8 cellular contexts compared by ENCODE assay signal in genomic region chr2:98385050-98385699, GRCh38. TPM values are rescaled to one million over a fixed set of nuclear protein-coding genes. Genes with fewer than 3 reads are reported as not detected.
A peak's percentile ranks its signal among the peaks of the same experiment; 100 is the strongest.
DNase-seq lines count a peak whose midpoint lies in the region; ATAC-seq, FAIRE-seq and TF ChIP-seq lines count a peak whose summit lies in the region.

No MANE protein-coding gene starts in this region.

- H3K79me2 ChIP-seq in Loucy (ENCODE audit: insufficient read depth, low read length), result no peaks in the 10 kb centered on the region

- no peak overlapping the region for H4K8ac ChIP-seq in neuronal stem cell (ENCODE audit: low read depth, low read length)

- no peak overlapping the region for H4K91ac ChIP-seq in neuronal stem cell (ENCODE audit: low read depth, low read length, poor library complexity)

- H3K27ac ChIP-seq in neuronal stem cell (replicated peaks; ENCODE audit: low read length), result no peak overlapping the region

- H2AFZ ChIP-seq in Loucy (ENCODE audit: low read length) (0 out of 2 replicates have a peak overlapping the region, but pooled peaks have one; percentile 45), neuronal stem cell (ENCODE audit: low read length) (peak overlapping the region; percentile 82)

- no peak overlapping the region for H3K4me3 ChIP-seq in Loucy (ENCODE audit: low read length, poor library complexity, severe bottlenecking)
- H3K4me3 ChIP-seq in neuronal stem cell (ENCODE audit: low read length in 2 of 2), result no peak overlapping the region

- H3K23ac ChIP-seq in neuronal stem cell (ENCODE audit: low read depth, low read length, poor library complexity), result no peak overlapping the region

- H3K18ac ChIP-seq in neuronal stem cell (ENCODE audit: low read length), result no peak overlapping the region

- no peak overlapping the region for H3K9ac ChIP-seq in Loucy (ENCODE audit: low read depth, low read length, poor library complexity, severe bottlenecking)
- no peak overlapping the region for H3K9ac ChIP-seq in neuronal stem cell (ENCODE audit: low read depth, low read length, poor library complexity)

- H3K27me3 ChIP-seq in Loucy (ENCODE audit: insufficient read depth, low read length, poor library complexity, severe bottlenecking), result no peaks in the 10 kb centered on the region
- peaks cover 0 to 15% (median 3%) of the 10 kb centered on the region in 3 experiments for H3K27me3 ChIP-seq in neuronal stem cell (ENCODE audit: control insufficient read depth in 3 of 3, insufficient read depth in 3 of 3, low read depth in 1 of 3, low read length in 3 of 3)

- H2BK5ac ChIP-seq in neuronal stem cell (ENCODE audit: low read length), result no peak overlapping the region

- no peak overlapping the region for H2AK5ac ChIP-seq in neuronal stem cell (ENCODE audit: low read depth, low read length)

- no peak overlapping the region for H2BK15ac ChIP-seq in neuronal stem cell (ENCODE audit: low read length)

- no peak overlapping the region for H2BK12ac ChIP-seq in neuronal stem cell (ENCODE audit: low read length)

- peak; percentile 89 for FAIRE-seq in GM12891 (lab: Jason Lieb, UNC)

- H3K4ac ChIP-seq in neuronal stem cell (ENCODE audit: low read length), result no peak overlapping the region

- no peak overlapping the region for H2BK120ac ChIP-seq in neuronal stem cell (ENCODE audit: low read depth, low read length)

- no peaks in the 10 kb centered on the region for H4K20me1 ChIP-seq in Loucy (ENCODE audit: insufficient read depth, low read length, poor library complexity, severe bottlenecking)

- no CpG with 5 or more reads among the region's 7 CpGs for WGBS in neuronal stem cell (ENCODE audit: extremely low coverage in 2 of 2, insufficient read length in 2 of 2, insufficient replicate concordance in 1 of 2), 2 donors

- no peak overlapping the region for H3K14ac ChIP-seq in neuronal stem cell (ENCODE audit: low read length)

- H3K4me2 ChIP-seq in Loucy (ENCODE audit: low read depth, low read length, poor library complexity, severe bottlenecking) (no peak overlapping the region), neuronal stem cell (ENCODE audit: insufficient read depth, low read length, poor library complexity, severe bottlenecking) (no peak overlapping the region)

- H3K79me1 ChIP-seq in neuronal stem cell (ENCODE audit: low read depth, low read length), result no peaks in the 10 kb centered on the region

- no peaks in the 10 kb centered on the region for H3K36me3 ChIP-seq in Loucy (ENCODE audit: insufficient read depth, low read length)
- H3K36me3 ChIP-seq in neuronal stem cell (replicated peaks in 1 of 2; ENCODE audit: control insufficient read depth in 2 of 2, insufficient read depth in 2 of 2, low read length in 2 of 2), result no peaks in the 10 kb centered on the region

- ATAC-seq in HG02884 (IDR thresholded peaks at IDR 0.05; ENCODE audit: unreplicated experiment), result no peak

- H3K9me3 ChIP-seq in Loucy (ENCODE audit: insufficient read depth, low read depth, low read length) (no peaks in the 10 kb centered on the region), neuronal stem cell (replicated peaks in 1 of 2; ENCODE audit: control insufficient read depth in 2 of 2, insufficient read depth in 1 of 2, low read depth in 1 of 2, low read length in 2 of 2) (no peaks in the 10 kb centered on the region)

- DNase-seq in GM12891 (ENCODE audit: insufficient read length, low spot score) (peak; percentile 79), RPMI8226 (peak; percentile 81), fibroblast of the conjunctiva (ENCODE audit: low read depth) (peak; percentile 60), neuronal stem cell (ENCODE audit: low spot score) (peak; percentile 82), stromal cell of bone marrow (ENCODE audit: low read depth) (peak; percentile 48)
- DNase-seq in activated T-helper 1 cell treated with anti-CD3 and anti-CD28 coated beads, Interleukin-2, amount 50 U/mL, for 16 hours (ENCODE audit: low read depth in 1 of 2, low spot score in 1 of 2), result peak; percentile 43 to 44

- no peaks in the 10 kb centered on the region for H3F3A ChIP-seq in Loucy (ENCODE audit: low read depth)

- TF ChIP-seq CTCF in Loucy (conservative IDR thresholded peaks at IDR 0.05; ENCODE audit: low read length), result peak; percentile 98

- H3K9me2 ChIP-seq in Loucy (replicated peaks; ENCODE audit: low read depth, low read length), result no peaks in the 10 kb centered on the region

- H3K4me1 ChIP-seq in Loucy (ENCODE audit: insufficient read depth, low read length, poor library complexity, severe bottlenecking), result no peaks in the 10 kb centered on the region
- H3K4me1 ChIP-seq in neuronal stem cell (ENCODE audit: control insufficient read depth in 2 of 2, insufficient read depth in 1 of 2, low read depth in 1 of 2, low read length in 2 of 2), result peaks cover 0 to 2% of the 10 kb centered on the region in 2 donors

- TF ChIP-seq POLR2A in GM12891 (IDR thresholded peaks at IDR 0.05; ENCODE audit: low read depth, low read length), result no peak

TF ChIP-seq in GM12891, 5 proteins besides CTCF, POLR2A, EP300 and RAD21:
- no peak for TF ChIP-seq POU2F2 (IDR thresholded peaks at IDR 0.05; ENCODE audit: low read depth, low read length)
- no peak for TF ChIP-seq POLR2AphosphoS5 (IDR thresholded peaks at IDR 0.05; ENCODE audit: low read depth, low read length)
- TF ChIP-seq TAF1 (IDR thresholded peaks at IDR 0.05; ENCODE audit: low read depth, low read length), result no peak
- TF ChIP-seq PAX5 (IDR thresholded peaks at IDR 0.05; ENCODE audit: insufficient read depth, low read length, severe bottlenecking), result no peak
- no peak for TF ChIP-seq SPI1 (IDR thresholded peaks at IDR 0.05; ENCODE audit: low read depth, low read length)

RNA-seq across cellular contexts. Expression of gene CNGA3, which starts 38.9 kb away (rescaled TPM):
- polyA plus RNA-seq in GM12891 (2012; ENCODE audit: low read depth, missing spikeins), result not detected
- polyA plus RNA-seq in neuronal stem cell (2013, experiment 1 of 2), result not detected
- not detected for polyA plus RNA-seq in neuronal stem cell (2013, experiment 2 of 2)

RNA-seq across cellular contexts. Expression of gene INPP4A, which starts 59.5 kb away (rescaled TPM):
- 16.5 TPM for polyA plus RNA-seq in GM12891 (2012; ENCODE audit: low read depth, missing spikeins)
- polyA plus RNA-seq in neuronal stem cell (2013, experiment 1 of 2), result 13.5 TPM
- 14.5 TPM for polyA plus RNA-seq in neuronal stem cell (2013, experiment 2 of 2)
